ENCODE assay signal across 8 cellular contexts in the genomic region with DNA sequence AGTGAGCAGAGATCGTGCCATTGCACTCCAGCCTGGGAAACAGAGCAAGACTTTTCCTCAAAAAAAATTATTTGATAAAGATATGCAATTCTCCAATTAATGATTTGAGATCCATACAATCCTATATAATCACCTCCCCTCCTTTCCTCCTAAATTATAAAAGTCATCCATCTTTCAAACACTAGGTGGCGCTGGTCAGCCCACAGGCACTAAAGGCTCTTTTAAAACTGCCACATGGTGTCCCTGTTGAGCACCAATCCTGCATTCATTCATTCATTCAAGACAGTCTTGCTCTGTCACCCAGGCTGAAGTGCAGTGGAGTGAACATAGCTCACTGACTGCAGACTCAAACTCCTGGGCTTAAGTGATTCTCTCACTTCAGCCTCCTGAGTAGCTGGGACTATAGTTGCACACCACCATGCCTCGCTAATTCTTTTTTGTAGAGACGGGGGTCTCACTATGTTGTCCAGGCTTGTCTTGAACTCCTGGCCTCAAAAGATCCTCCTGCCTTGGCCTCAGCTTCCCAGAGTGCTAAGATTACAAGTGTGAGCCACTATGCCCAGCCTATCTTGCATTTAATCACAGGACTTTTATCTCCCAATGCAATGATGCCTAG. TPM values are rescaled to one million over a fixed set of nuclear protein-coding genes. Genes with fewer than 3 reads are reported as not detected.
DNase-seq lines count a peak whose midpoint lies in the region; ATAC-seq, FAIRE-seq and TF ChIP-seq lines count a peak whose summit lies in the region.

No MANE protein-coding gene starts in this region.

- 47% methylated on average over 4 of the region's 4 CpGs for WGBS in A549 (ENCODE audit: missing lambda C conversion rate)
- 49 to 72% methylated on average over 4 of the region's 4 CpGs for WGBS in heart right ventricle, 2 donors

- TF ChIP-seq POLR2A in A549 (IDR thresholded peaks at IDR 0.05; ENCODE audit: low read length), result no peak

- POLR2A ChIA-PET in A549 (lab: Yijun Ruan, JAX), result no interaction called here

- H3K4me1 ChIP-seq in A549 (peaks cover 27% of the 10 kb centered on the region), heart right ventricle (peaks cover 0 to 4% (median 0%) of the 10 kb centered on the region in 9 donors)

- H3K4me1 Mint-ChIP-seq in activated T-helper 1 cell treated with anti-CD3 and anti-CD28 coated beads, Interleukin-12 subunit alpha, Interleukin-12 subunit beta, Interleukin-2, Interleukin-4 antibody, amounts not matched to agents 30 ng/mL and 10 ng/mL and 1 ng/mL, durations not matched to agents 14 hours and 24 hours and 36 hours (ENCODE audit: low read depth), result peaks cover 12% of the 10 kb centered on the region

- H3K9me3 ChIP-seq in A549, result no peaks in the 10 kb centered on the region
- H3K9me3 ChIP-seq in heart right ventricle, result no peaks in the 10 kb centered on the region

- H3K27ac ChIP-seq in A549 (no peak overlapping the region; a peak in 1 of 6 replicates), heart right ventricle (no peak overlapping the region)

- no peak overlapping the region for H3K27ac Mint-ChIP-seq in activated T-helper 1 cell treated with anti-CD3 and anti-CD28 coated beads, Interleukin-12 subunit alpha, Interleukin-12 subunit beta, Interleukin-2, Interleukin-4 antibody, amounts not matched to agents 30 ng/mL and 10 ng/mL and 1 ng/mL, durations not matched to agents 14 hours and 24 hours and 36 hours

- peak; percentile 53 to 72 for DNase-seq in A549 (ENCODE audit: low read depth in 1 of 2, low spot score in 1 of 2)
- DNase-seq in NCI-H82 treated with DMSO at 0.1 percent for 48 hours (lab: John Stamatoyannopoulos, UW; ENCODE audit: unreplicated experiment), result peak; percentile 42
- DNase-seq in activated T-helper 1 cell treated with anti-CD3 and anti-CD28 coated beads, Interleukin-12 subunit alpha, Interleukin-12 subunit beta, Interleukin-2, Interleukin-4 antibody, amounts not matched to agents 30 ng/mL and 10 ng/mL and 1 ng/mL, durations not matched to agents 14 hours and 24 hours and 36 hours (ENCODE audit: low spot score), result peak; percentile 24
- peak in 1 of 2 donors; percentile 26 for DNase-seq in heart right ventricle
- peak; percentile 37 for DNase-seq in stimulated activated CD4-positive, alpha-beta T cell treated with anti-CD3 and anti-CD28 coated beads, Interleukin-15, amount 100 ng/mL, for 24 hours

- intact Hi-C loops in activated T-helper 1 cell treated with anti-CD3 and anti-CD28 coated beads, Interleukin-12 subunit alpha, Interleukin-12 subunit beta, Interleukin-2, Interleukin-4 antibody, amounts not matched to agents 30 ng/mL and 10 ng/mL and 1 ng/mL, durations not matched to agents 14 hours and 24 hours and 36 hours (cut with micrococcal nuclease), result loop anchor here (1.0 to 5.0 kb wide), 3 partner anchors 712 to 831 kb away; no protein-coding TSS in a partner anchor
- intact Hi-C loops in heart right ventricle (cut with DNase I), result no loop called here

- peak; percentile 32 to 46; a peak in 2 of 5 replicates for TF ChIP-seq RAD21 in A549 (conservative IDR thresholded peaks at IDR 0.05 in 1 of 2, IDR thresholded peaks at IDR 0.05 in 1 of 2)

- H3K4me3 Mint-ChIP-seq in activated T-helper 1 cell treated with anti-CD3 and anti-CD28 coated beads, Interleukin-12 subunit alpha, Interleukin-12 subunit beta, Interleukin-2, Interleukin-4 antibody, amounts not matched to agents 30 ng/mL and 10 ng/mL and 1 ng/mL, durations not matched to agents 14 hours and 24 hours and 36 hours, result no peak overlapping the region

- TF ChIP-seq EP300 in A549 (IDR thresholded peaks at IDR 0.05), result no peak

- TF ChIP-seq CTCF in A549 (IDR thresholded peaks at IDR 0.05) (peak; percentile 75), heart right ventricle (IDR thresholded peaks at IDR 0.05) (peak; percentile 56 to 89 (median 75))

- FAIRE-seq in A549 (lab: Jason Lieb, UNC) (no peak), G401.6 (lab: Jason Lieb, UNC) (peak; percentile 57)

- ATAC-seq in A549 (peak; percentile 14 to 44; a peak in 3 of 6 replicates), HG02938 (IDR thresholded peaks at IDR 0.05; ENCODE audit: unreplicated experiment) (peak; percentile 68), heart right ventricle (peak in 2 of 8 donors; percentile 20 to 40), HG03196 (IDR thresholded peaks at IDR 0.05; ENCODE audit: unreplicated experiment) (no peak)

- no peaks in the 10 kb centered on the region for H3K9me3 Mint-ChIP-seq in activated T-helper 1 cell treated with anti-CD3 and anti-CD28 coated beads, Interleukin-12 subunit alpha, Interleukin-12 subunit beta, Interleukin-2, Interleukin-4 antibody, amounts not matched to agents 30 ng/mL and 10 ng/mL and 1 ng/mL, durations not matched to agents 14 hours and 24 hours and 36 hours

- peaks cover 9% of the 10 kb centered on the region for H3K27me3 Mint-ChIP-seq in activated T-helper 1 cell treated with anti-CD3 and anti-CD28 coated beads, Interleukin-12 subunit alpha, Interleukin-12 subunit beta, Interleukin-2, Interleukin-4 antibody, amounts not matched to agents 30 ng/mL and 10 ng/mL and 1 ng/mL, durations not matched to agents 14 hours and 24 hours and 36 hours (ENCODE audit: insufficient read depth)

- CTCF ChIA-PET in A549 (lab: Yijun Ruan, JAX), result interaction anchor here (0.5 to 6.6 kb wide), 11 partner anchors 12 to 836 kb away, joined by 3 to 61 read pairs (median 5); no protein-coding TSS in a partner anchor

- no peak overlapping the region for H3K4me2 ChIP-seq in A549

- H3K36me3 ChIP-seq in heart right ventricle, result no peaks in the 10 kb centered on the region

- H3K4me3 ChIP-seq in A549, result no peak overlapping the region
- H3K4me3 ChIP-seq in heart right ventricle, result no peak overlapping the region

- H3K27me3 ChIP-seq in heart right ventricle, result peaks cover 0 to 17% (median 12%) of the 10 kb centered on the region in 7 donors

- H3K36me3 Mint-ChIP-seq in activated T-helper 1 cell treated with anti-CD3 and anti-CD28 coated beads, Interleukin-12 subunit alpha, Interleukin-12 subunit beta, Interleukin-2, Interleukin-4 antibody, amounts not matched to agents 30 ng/mL and 10 ng/mL and 1 ng/mL, durations not matched to agents 14 hours and 24 hours and 36 hours (ENCODE audit: low read depth), result no peaks in the 10 kb centered on the region

TF ChIP-seq in A549, 52 proteins besides CTCF, POLR2A, EP300 and RAD21:
- TF ChIP-seq GATA3 (IDR thresholded peaks at IDR 0.05; ENCODE audit: borderline replicate concordance) (no peak), TFCP2L1 (CRISPR knock-in tag; IDR thresholded peaks at IDR 0.05) (no peak), SMC3 (IDR thresholded peaks at IDR 0.05) (peak; percentile 54), CBX8 (IDR thresholded peaks at IDR 0.05) (no peak), RNF2 (IDR thresholded peaks at IDR 0.05; ENCODE audit: borderline replicate concordance, low read depth) (no peak)
TF ChIP-seq in A549: peak in this region for 1.

RNA-seq across cellular contexts. Expression of a gene that starts 58.7 kb away (rescaled TPM):
- polyA plus RNA-seq in A549 (2011; rRNA removed) (2.8 and 3.0 TPM in 2 replicates), A549 (2017; fragmentation: RNase III; extraction: RNeasy Plus Mini Kit Qiagen cat#74134 plus additional on column Dnase treatment) (0.45 to 0.87 TPM (median 0.65 TPM) in 3 replicates), heart right ventricle (1 to 10 TPM; 3.7 to 5.1 TPM)
- 0.17 and 0.31 TPM in 2 replicates for polyA plus RNA-seq in A549 (2012; cell fraction: cytosol; rRNA removed)
- 0.14 and 0.27 TPM in 2 replicates for polyA plus RNA-seq in A549 (2012; cell fraction: nucleus; rRNA removed)
- polyA minus RNA-seq in A549 (2011; rRNA and poly(A)+ RNA removed), result 3.2 and 4.0 TPM in 2 replicates
- 0.05 TPM in 1 of 2 replicates, not detected in the other for total RNA-seq in activated T-helper 1 cell treated with anti-CD3 and anti-CD28 coated beads, Interleukin-12 subunit alpha, Interleukin-12 subunit beta, Interleukin-2, Interleukin-4 antibody, amounts not matched to agents 30 ng/mL and 10 ng/mL and 1 ng/mL, durations not matched to agents 14 hours and 24 hours and 36 hours
- 10 to 100 TPM in 9 of 10 donors, 1 to 10 TPM in 1; 9.6 to 49.1 (median 21.6) TPM for total RNA-seq in heart right ventricle

Comparison
In these comparisons a context has a peak if more than half of its experiments do, and no peak if none do; other contexts are left out.
1. RNA of a gene that starts 58.7 kb away (total RNA-seq): 9.6 to 49.1 TPM in heart right ventricle; 0.05 TPM in activated T-helper 1 cell treated with anti-CD3 and anti-CD28 coated beads, Interleukin-12 subunit alpha, Interleukin-12 subunit beta, Interleukin-2, Interleukin-4 antibody, amounts not matched to agents 30 ng/mL and 10 ng/mL and 1 ng/mL, durations not matched to agents 14 hours and 24 hours and 36 hours; every median in the first group is over 10 times any median in the second.